Comparison of ENCODE assay signal across 36 cellular contexts in the genomic region with DNA sequence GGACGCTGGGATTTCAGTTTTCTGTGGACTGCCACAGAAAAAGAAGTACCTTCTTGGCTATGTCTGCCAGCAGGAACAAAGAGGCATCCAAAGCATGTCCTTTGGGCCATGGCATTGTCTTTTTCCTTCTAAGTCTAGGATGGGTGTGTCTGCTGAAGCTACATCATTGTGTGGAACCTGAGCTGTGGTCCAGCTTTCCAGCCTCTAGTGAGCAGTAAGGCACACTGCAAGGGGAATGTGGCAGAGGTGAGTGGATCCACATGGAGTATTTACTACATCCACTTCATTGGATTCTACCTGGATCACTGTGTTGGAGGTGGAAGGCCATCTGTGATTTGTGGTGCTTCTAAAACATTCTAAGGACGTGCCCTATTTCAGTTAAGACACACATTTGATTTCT. TPM values are rescaled to one million over a fixed set of nuclear protein-coding genes. Genes with fewer than 3 reads are reported as not detected.
"Had no signal": no experiment of that assay in that cellular context is flagged by ENCODE, and none has a peak within 500 bp of the region (broad histone marks: within the 10 kb centered on the region; RNA-seq: fewer than 3 reads in every experiment).

No MANE protein-coding gene starts in this region.

- H3K9me3 ChIP-seq: ascending aorta, breast epithelium, esophagus squamous epithelium, gastroesophageal sphincter, heart right ventricle had no signal

- H3K27me3 ChIP-seq: ascending aorta, breast epithelium, cardiac muscle cell, esophagus squamous epithelium, gastroesophageal sphincter, heart right ventricle had no signal

- H3K36me3 ChIP-seq: ascending aorta, breast epithelium, cardiac muscle cell, esophagus squamous epithelium, gastroesophageal sphincter, heart right ventricle, WERI-Rb-1 had no signal

- H3K4me1 Mint-ChIP-seq: brain had no signal

- H3K4me1 ChIP-seq: ascending aorta, breast epithelium, esophagus squamous epithelium, gastroesophageal sphincter, heart right ventricle had no signal

- H3K36me3 Mint-ChIP-seq: activated CD8-positive, alpha-beta memory T cell treated with anti-CD3 and anti-CD28 coated beads, Interleukin-2, amount 10 ng/mL, durations not matched to agents 7 days and 5 days; activated naive CD8-positive, alpha-beta T cell treated with anti-CD3 and anti-CD28 coated beads, Interleukin-2, amount 10 ng/mL, durations not matched to agents 7 days and 5 days; brain had no signal

- ATAC-seq: activated CD8-positive, alpha-beta memory T cell treated with anti-CD3 and anti-CD28 coated beads, Interleukin-2, amount 10 ng/mL, durations not matched to agents 7 days and 5 days; activated CD8-positive, alpha-beta T cell treated with anti-CD3 and anti-CD28 coated beads, Interleukin-2, amount 10 ng/mL, durations not matched to agents 7 days and 5 days; activated naive CD4-positive, alpha-beta T cell treated with anti-CD3 and anti-CD28 coated beads, Interleukin-2, amount 50 U/mL, for 72 hours; activated T-cell treated with anti-CD3 and anti-CD28 coated beads, Interleukin-2, amount 50 U/mL, for 72 hours; gastroesophageal sphincter; heart right ventricle; T-helper 17 cell had no signal

- H3K27ac ChIP-seq: ascending aorta, breast epithelium, cardiac muscle cell, coronary artery, dorsolateral prefrontal cortex, esophagus squamous epithelium, gastroesophageal sphincter, heart right ventricle, WERI-Rb-1 had no signal

- H3K4me3 ChIP-seq: ascending aorta, breast epithelium, cardiac muscle cell, coronary artery, dorsolateral prefrontal cortex, esophagus squamous epithelium, gastroesophageal sphincter, heart right ventricle had no signal

- H3K9me3 Mint-ChIP-seq: activated naive CD4-positive, alpha-beta T cell treated with anti-CD3 and anti-CD28 coated beads, Interleukin-2, amount 10 ng/mL, durations not matched to agents 7 days and 5 days; activated naive CD4-positive, alpha-beta T cell treated with anti-CD3 and anti-CD28 coated beads, Interleukin-2, amount 50 U/mL, for 72 hours; dendritic cell treated with granulocyte-macrophage colony-stimulating factor and Interleukin-4, amounts not matched to agents 40 ng/mL and 50 ng/mL, for 4 days; T-helper 2 cell treated with Interferon-gamma antibody and Interleukin-4, amounts not matched to agents 5 μg/mL and 100 μg/mL, for 36 hours had no signal

- H3K27ac Mint-ChIP-seq: activated CD8-positive, alpha-beta memory T cell treated with anti-CD3 and anti-CD28 coated beads, Interleukin-2, amount 10 ng/mL, durations not matched to agents 7 days and 5 days; activated CD8-positive, alpha-beta T cell treated with anti-CD3 and anti-CD28 coated beads, Interleukin-2, amount 10 ng/mL, durations not matched to agents 7 days and 5 days; activated naive CD4-positive, alpha-beta T cell treated with anti-CD3 and anti-CD28 coated beads, Interleukin-2, amount 10 ng/mL, durations not matched to agents 7 days and 5 days; activated naive CD4-positive, alpha-beta T cell treated with anti-CD3 and anti-CD28 coated beads, Interleukin-2, amount 50 U/mL, for 72 hours; activated naive CD8-positive, alpha-beta T cell treated with anti-CD3 and anti-CD28 coated beads, Interleukin-2, amount 10 ng/mL, durations not matched to agents 7 days and 5 days; activated T-cell treated with anti-CD3 and anti-CD28 coated beads, Interleukin-2, amount 50 U/mL, for 72 hours; brain; dendritic cell treated with granulocyte-macrophage colony-stimulating factor and Interleukin-4, amounts not matched to agents 40 ng/mL and 50 ng/mL, for 4 days; T-helper 17 cell; T-helper 2 cell treated with Interferon-gamma antibody and Interleukin-4, amounts not matched to agents 5 μg/mL and 100 μg/mL, for 36 hours had no signal

- DNase-seq: activated CD4-positive, alpha-beta T cell treated with anti-CD3 and anti-CD28 coated beads for 4 hours; activated CD4-positive, alpha-beta T cell treated with anti-CD3 and anti-CD28 coated beads, Interleukin-2, amount 50 U/mL, for 1 hour; activated CD4-positive, alpha-beta T cell treated with anti-CD3 and anti-CD28 coated beads, Interleukin-2, amount 50 U/mL, for 48 hours; activated CD4-positive, CD25-positive, alpha-beta regulatory T cell; activated CD4-positive, CD25-positive, alpha-beta regulatory T cell treated with anti-CD3 and anti-CD28 coated beads, Interleukin-2, amount 50 U/mL, for 72 hours; activated CD8-positive, alpha-beta memory T cell treated with anti-CD3 and anti-CD28 coated beads, Interleukin-2, amount 10 ng/mL, durations not matched to agents 7 days and 5 days; activated CD8-positive, alpha-beta memory T cell treated with anti-CD3 and anti-CD28 coated beads, Interleukin-2, amount 50 U/mL, for 4 hours; activated CD8-positive, alpha-beta T cell treated with anti-CD3 and anti-CD28 coated beads, Interleukin-2, amount 10 ng/mL, durations not matched to agents 7 days and 5 days; activated gamma-delta T cell; activated naive CD4-positive, alpha-beta T cell; activated naive CD4-positive, alpha-beta T cell treated with anti-CD3 and anti-CD28 coated beads, Interleukin-2, amount 10 ng/mL, durations not matched to agents 7 days and 5 days; activated naive CD8-positive, alpha-beta T cell treated with anti-CD3 and anti-CD28 coated beads, Interleukin-2, amount 10 ng/mL, durations not matched to agents 7 days and 5 days; activated T-cell treated with anti-CD3 and anti-CD28 coated beads, Interleukin-2, amount 50 U/mL, for 1 hour; activated T-cell treated with anti-CD3 and anti-CD28 coated beads, Interleukin-2, amount 50 U/mL, for 72 hours; central memory CD4-positive, alpha-beta T cell; cerebellar nuclear complex; dorsolateral prefrontal cortex; effector memory CD4-positive, alpha-beta T cell; erythroblast; esophagus squamous epithelium; foreskin melanocyte; heart right ventricle; T-helper 1 cell; T-helper 17 cell; T1000; WERI-Rb-1 had no signal

- H3K4me3 Mint-ChIP-seq: activated CD8-positive, alpha-beta memory T cell treated with anti-CD3 and anti-CD28 coated beads, Interleukin-2, amount 10 ng/mL, durations not matched to agents 7 days and 5 days; activated CD8-positive, alpha-beta T cell treated with anti-CD3 and anti-CD28 coated beads, Interleukin-2, amount 10 ng/mL, durations not matched to agents 7 days and 5 days; activated naive CD4-positive, alpha-beta T cell treated with anti-CD3 and anti-CD28 coated beads, Interleukin-2, amount 10 ng/mL, durations not matched to agents 7 days and 5 days; activated naive CD8-positive, alpha-beta T cell treated with anti-CD3 and anti-CD28 coated beads, Interleukin-2, amount 10 ng/mL, durations not matched to agents 7 days and 5 days; activated T-cell treated with anti-CD3 and anti-CD28 coated beads, Interleukin-2, amount 50 U/mL, for 72 hours; brain; dendritic cell treated with granulocyte-macrophage colony-stimulating factor and Interleukin-4, amounts not matched to agents 40 ng/mL and 50 ng/mL, for 4 days; T-helper 17 cell; T-helper 2 cell treated with Interferon-gamma antibody and Interleukin-4, amounts not matched to agents 5 μg/mL and 100 μg/mL, for 36 hours had no signal

- H3K27me3 Mint-ChIP-seq: activated CD8-positive, alpha-beta memory T cell treated with anti-CD3 and anti-CD28 coated beads, Interleukin-2, amount 10 ng/mL, durations not matched to agents 7 days and 5 days; activated naive CD8-positive, alpha-beta T cell treated with anti-CD3 and anti-CD28 coated beads, Interleukin-2, amount 10 ng/mL, durations not matched to agents 7 days and 5 days; T-helper 17 cell had no signal

RNA-seq across cellular contexts. Expression of gene CMTM8, which starts 23.7 kb away (rescaled TPM):
- total RNA-seq: fibroblast of villous mesenchyme had no signal
